In the genomic region with DNA sequence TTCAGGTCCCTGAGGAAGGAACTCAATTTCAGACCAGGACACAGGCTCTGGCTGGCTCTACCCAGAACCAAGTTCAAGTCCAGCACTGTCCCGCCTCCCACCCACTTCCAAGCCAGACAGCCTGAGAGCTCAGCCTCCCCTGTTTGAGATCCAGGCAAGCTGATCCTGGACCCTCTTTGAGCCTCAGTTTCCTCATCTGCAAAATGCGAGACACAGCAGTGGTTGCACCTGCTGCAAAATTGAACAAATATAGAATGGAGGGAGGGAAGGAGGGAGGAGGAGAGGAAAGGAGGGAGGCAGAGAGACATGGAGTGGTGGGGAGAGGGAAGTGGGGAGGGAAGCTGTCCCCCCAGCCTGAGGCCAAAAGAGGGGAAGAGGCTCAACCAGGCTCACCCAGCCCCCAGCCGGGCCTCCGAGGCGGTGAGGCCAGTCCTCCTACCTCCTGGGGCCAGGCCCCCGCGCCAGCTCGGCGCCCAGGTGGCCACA, we compare ENCODE assay signal across 10 cellular contexts. TPM values are rescaled to one million over a fixed set of nuclear protein-coding genes. Genes with fewer than 3 reads are reported as not detected.
DNase-seq lines count a peak whose midpoint lies in the region; ATAC-seq and TF ChIP-seq lines count a peak whose summit lies in the region.
"Had no signal": no experiment of that assay in that cellular context is flagged by ENCODE, and none has a peak within 500 bp of the region (broad histone marks: within the 10 kb centered on the region; RNA-seq: fewer than 3 reads in every experiment).

No MANE protein-coding gene starts in this region.

- H3K27me3 ChIP-seq in CD8-positive, alpha-beta T cell (ENCODE audit: insufficient read depth, low read length), result peaks cover 3% of the 10 kb centered on the region
- no peaks in the 10 kb centered on the region for H3K27me3 ChIP-seq in ovary

- H3K36me3 Mint-ChIP-seq in CD8-positive, alpha-beta T cell, result no peaks in the 10 kb centered on the region
- no peaks in the 10 kb centered on the region for H3K36me3 Mint-ChIP-seq in IgD-negative memory B cell
- no peaks in the 10 kb centered on the region for H3K36me3 Mint-ChIP-seq in endothelial cell (ENCODE audit: low read depth, unreplicated experiment)

- H3K4me3 ChIP-seq in CD8-positive, alpha-beta T cell (ENCODE audit: low read depth, low read length), result no peak overlapping the region
- peak overlapping the region; percentile 52 for H3K4me3 ChIP-seq in ovary

- CTCF ChIA-PET in CD8-positive, alpha-beta T cell (lab: Charles Lee), result interaction anchor here (0.8 to 1.9 kb wide), 10 partner anchors 8 to 294 kb away, joined by 3 to 6 read pairs (median 4); a partner anchor contains a TSS

- H3K27ac Mint-ChIP-seq in CD8-positive, alpha-beta T cell, result no peak overlapping the region
- H3K27ac Mint-ChIP-seq in IgD-negative memory B cell, result no peak overlapping the region
- no peak overlapping the region for H3K27ac Mint-ChIP-seq in endothelial cell (ENCODE audit: unreplicated experiment)

- no peak overlapping the region for H3K27ac ChIP-seq in CD8-positive, alpha-beta T cell (ENCODE audit: low read depth, low read length)
- H3K27ac ChIP-seq in ovary, result peak overlapping the region in 1 of 2 donors; percentile 28
- H3K27ac ChIP-seq: transverse colon had no signal

- no peaks in the 10 kb centered on the region for H3K9me3 ChIP-seq in CD8-positive, alpha-beta T cell (ENCODE audit: low read length)
- no peaks in the 10 kb centered on the region for H3K9me3 ChIP-seq in ovary
- H3K9me3 ChIP-seq: transverse colon had no signal

- TF ChIP-seq EP300 in ovary (IDR thresholded peaks at IDR 0.05), result no peak

- no peak for TF ChIP-seq CTCF in CD8-positive, alpha-beta T cell (IDR thresholded peaks at IDR 0.05)
- TF ChIP-seq CTCF in endothelial cell (IDR thresholded peaks at IDR 0.05; ENCODE audit: unreplicated experiment) (no peak), ovary (IDR thresholded peaks at IDR 0.05) (no peak)

- ATAC-seq in CD8-positive, alpha-beta T cell, result no peak
- ATAC-seq in GM18909 (IDR thresholded peaks at IDR 0.05; ENCODE audit: poor library complexity, unreplicated experiment) (no peak), HG03159 (IDR thresholded peaks at IDR 0.05; ENCODE audit: unreplicated experiment) (no peak)

- POLR2A ChIA-PET in CD8-positive, alpha-beta T cell (lab: Charles Lee), result interaction anchor here (0.7 to 0.8 kb wide), 2 partner anchors 28 to 42 kb away, joined by 4 to 5 read pairs; a partner anchor contains a TSS

- 18 to 21% (median 19%) methylated on average over 9 of the region's 9 CpGs for WGBS in ovary, 3 donors

- no peak for TF ChIP-seq POLR2A in ovary (IDR thresholded peaks at IDR 0.05)

- intact Hi-C loops in CD8-positive, alpha-beta T cell (cut with DNase I, micrococcal nuclease), result loop anchor here (1.0 to 5.0 kb wide), 3 partner anchors 27 to 52 kb away; a partner anchor contains a TSS
- intact Hi-C loops in ovary (cut with DNase I), result no loop called here

- no peaks in the 10 kb centered on the region for H3K36me3 ChIP-seq in CD8-positive, alpha-beta T cell (ENCODE audit: insufficient read depth, low read length)
- no peaks in the 10 kb centered on the region for H3K36me3 ChIP-seq in ovary
- H3K36me3 ChIP-seq: transverse colon had no signal

- H3K4me1 ChIP-seq in CD8-positive, alpha-beta T cell (ENCODE audit: insufficient read depth, low read length), result no peaks in the 10 kb centered on the region
- peaks cover 2% of the 10 kb centered on the region for H3K4me1 ChIP-seq in ovary (ENCODE audit: insufficient read depth)

- H3K27me3 Mint-ChIP-seq in CD8-positive, alpha-beta T cell (ENCODE audit: low read depth), result peaks cover 16% of the 10 kb centered on the region
- H3K27me3 Mint-ChIP-seq in IgD-negative memory B cell (peaks cover 29% of the 10 kb centered on the region), endothelial cell (ENCODE audit: unreplicated experiment) (peaks cover 6% of the 10 kb centered on the region)

- peak overlapping the region; percentile 53 for H3K4me3 Mint-ChIP-seq in CD8-positive, alpha-beta T cell
- H3K4me3 Mint-ChIP-seq in IgD-negative memory B cell (peak overlapping the region in 3 of 4 donors; percentile 32 to 52 (median 43)), endothelial cell (ENCODE audit: unreplicated experiment) (peak overlapping the region; percentile 56)

- peaks cover 9% of the 10 kb centered on the region for H3K4me1 Mint-ChIP-seq in CD8-positive, alpha-beta T cell (ENCODE audit: low read depth)
- H3K4me1 Mint-ChIP-seq in IgD-negative memory B cell (peaks cover 0 to 7% (median 0%) of the 10 kb centered on the region in 3 donors), endothelial cell (ENCODE audit: unreplicated experiment) (no peaks in the 10 kb centered on the region)

- no peaks in the 10 kb centered on the region for H3K9me3 Mint-ChIP-seq in CD8-positive, alpha-beta T cell
- H3K9me3 Mint-ChIP-seq in IgD-negative memory B cell (peaks cover 0 to 2% (median 0%) of the 10 kb centered on the region in 3 donors), endothelial cell (ENCODE audit: unreplicated experiment) (no peaks in the 10 kb centered on the region)

- DNase-seq in CD8-positive, alpha-beta T cell, result no peak
- DNase-seq in endothelial cell (ENCODE audit: low spot score) (no peak), ovary (no peak), dermis blood vessel endothelial cell (no peak)
- DNase-seq in effector CD8-positive, alpha-beta T cell (lab: John Stamatoyannopoulos, UW), result no peak
- DNase-seq: activated CD4-positive, alpha-beta T cell treated with anti-CD3 and anti-CD28 coated beads, Interleukin-2, amount 50 U/mL, for 4 hours had no signal

RNA-seq across cellular contexts. Expression of a gene that starts 0.7 kb away (rescaled TPM):
- not detected for total RNA-seq in CD8-positive, alpha-beta T cell
- not detected for polyA plus RNA-seq in IgD-negative memory B cell
- total RNA-seq in endothelial cell (ENCODE audit: unreplicated experiment), result 1.4 TPM
- total RNA-seq in ovary, result 10 to 100 TPM in 2 of 7 donors, 1 to 10 TPM in 5; 1.4 to 14.1 (median 7.5) TPM
- polyA plus RNA-seq in ovary, result 1 to 10 TPM; 2.5 to 3.2 TPM
- total RNA-seq in dermis blood vessel endothelial cell, result not detected in 2 replicates

RNA-seq across cellular contexts. Expression of a gene that starts 13.0 kb away (rescaled TPM):
- total RNA-seq in CD8-positive, alpha-beta T cell, result not detected
- polyA plus RNA-seq in IgD-negative memory B cell, result not detected
- total RNA-seq in endothelial cell (ENCODE audit: unreplicated experiment), result not detected
- not detected for total RNA-seq in ovary
- under 1 TPM in 1 of 2 donors, not detected in 1; 0.11 TPM for polyA plus RNA-seq in ovary
- total RNA-seq in dermis blood vessel endothelial cell, result not detected in 2 replicates
- total RNA-seq: transverse colon had no signal

RNA-seq across cellular contexts. Expression of a gene that starts 22.6 kb away (rescaled TPM):
- 1 to 10 TPM; 8.1 to 9.4 TPM for total RNA-seq in CD8-positive, alpha-beta T cell
- polyA plus RNA-seq in IgD-negative memory B cell (4.5 TPM), ovary (10 to 100 TPM in 1 of 2 donors, 1 to 10 TPM in 1; 4.6 to 42.3 TPM)
- total RNA-seq in endothelial cell (ENCODE audit: unreplicated experiment) (30.2 TPM), ovary (10 to 100 TPM; 27.3 to 43.1 (median 37.8) TPM), dermis blood vessel endothelial cell (31.7 and 35.5 TPM in 2 replicates)

RNA-seq across cellular contexts. Expression of a gene that starts 27.9 kb away (rescaled TPM):
- 10 to 100 TPM in 1 of 2 experiments, 1 to 10 TPM in 1; 9.1 to 10.4 TPM for total RNA-seq in CD8-positive, alpha-beta T cell
- polyA plus RNA-seq in IgD-negative memory B cell, result 22.2 TPM
- total RNA-seq in endothelial cell (ENCODE audit: unreplicated experiment), result 107 TPM
- 10 to 100 TPM; 54.4 to 90.4 (median 81.4) TPM for total RNA-seq in ovary
- 10 to 100 TPM in 1 of 2 donors, 1 to 10 TPM in 1; 7.6 to 77.8 TPM for polyA plus RNA-seq in ovary
- total RNA-seq in dermis blood vessel endothelial cell, result 47.4 and 60.9 TPM in 2 replicates

RNA-seq across cellular contexts. Expression of a gene that starts 42.3 kb away (rescaled TPM):
- 10 to 100 TPM; 25.1 to 29.7 TPM for total RNA-seq in CD8-positive, alpha-beta T cell
- 162 TPM for polyA plus RNA-seq in IgD-negative memory B cell
- total RNA-seq in endothelial cell (ENCODE audit: unreplicated experiment), result 97.8 TPM
- total RNA-seq in ovary, result 100 to 1,000 TPM; 400 to 715 (median 557) TPM
- polyA plus RNA-seq in ovary, result 100 to 1,000 TPM; 207 to 760 TPM
- total RNA-seq in dermis blood vessel endothelial cell, result 1.8 and 6.5 TPM in 2 replicates

Comparison
In these comparisons a context has a peak if more than half of its experiments do, and no peak if none do; other contexts are left out.
1. intact Hi-C loops: an anchor here in CD8-positive, alpha-beta T cell (1.0 to 5.0 kb wide); none called in ovary.